8 cellular contexts compared by ENCODE assay signal in genomic region chr7:68581417-68581816, GRCh38.
"Had no signal": no experiment of that assay in that cellular context is flagged by ENCODE, and none has a peak within 500 bp of the region (broad histone marks: within the 10 kb centered on the region; RNA-seq: fewer than 3 reads in every experiment).

No MANE protein-coding gene starts in this region.

- FAIRE-seq: G401.6, GM12878, GM12891, GM12892, GM18507, GM19239 had no signal

- ATAC-seq: GM12878 had no signal

- H3K4me3 ChIP-seq: GM12878 had no signal

- DNase-seq: GDM1, GF-D8 had no signal
